In genomic region chr19:16586477-16586871, GRCh38 we compare ENCODE assay signal across 11 cellular contexts. TPM values are rescaled to one million over a fixed set of nuclear protein-coding genes. Genes with fewer than 3 reads are reported as not detected.
DNase-seq lines count a peak whose midpoint lies in the region; ATAC-seq and TF ChIP-seq lines count a peak whose summit lies in the region.
"Had no signal": no experiment of that assay in that cellular context is flagged by ENCODE, and none has a peak within 500 bp of the region (broad histone marks: within the 10 kb centered on the region; RNA-seq: fewer than 3 reads in every experiment).

No MANE protein-coding gene starts in this region.

- no peak overlapping the region for H3K23ac ChIP-seq in trophoblast cell (ENCODE audit: low read length)

- no CpG with 5 or more reads among the region's 9 CpGs for WGBS in trophoblast cell (ENCODE audit: extremely low coverage, insufficient coverage, insufficient read length)

- no peaks in the 10 kb centered on the region for H3K9me3 ChIP-seq in DND-41 (ENCODE audit: insufficient read depth, low read length, severe bottlenecking)
- no peaks in the 10 kb centered on the region for H3K9me3 ChIP-seq in KOPT-K1 (ENCODE audit: insufficient read depth, low read length, poor library complexity, severe bottlenecking)
- H3K9me3 ChIP-seq in trophoblast cell (ENCODE audit: insufficient read depth, low read depth, low read length): peaks cover 2% of the 10 kb centered on the region

- H3K27ac Mint-ChIP-seq in brain: peak overlapping the region in 3 of 5 experiments; percentile 94 to 97 (median 96)

- H3K4me3 Mint-ChIP-seq in brain: no peak overlapping the region

- H3K79me2 ChIP-seq in DND-41 (ENCODE audit: insufficient read depth, low read length) (peaks cover 90% of the 10 kb centered on the region), trophoblast cell (ENCODE audit: control insufficient read depth, insufficient read depth, low read length, poor library complexity) (peaks cover 17% of the 10 kb centered on the region)

- H2AK5ac ChIP-seq in trophoblast cell (ENCODE audit: low read length): no peak overlapping the region

- H3K14ac ChIP-seq in trophoblast cell (ENCODE audit: low read length): no peak overlapping the region

- H3K4me3 ChIP-seq in DND-41 (ENCODE audit: low read depth in 1 of 2, low read length in 2 of 2): peak overlapping the region in 1 of 2 experiments; percentile 47; a peak in 2 of 4 replicates
- no peak overlapping the region for H3K4me3 ChIP-seq in trophoblast cell (ENCODE audit: low read depth, low read length)

- no peak overlapping the region for H4K12ac ChIP-seq in trophoblast cell (ENCODE audit: low read depth, low read length)

- H2AFZ ChIP-seq in DND-41 (ENCODE audit: low read depth, low read length) (no peak overlapping the region), trophoblast cell (ENCODE audit: insufficient read depth, low read length, poor library complexity) (peak overlapping the region; percentile 13)

- TF ChIP-seq CTCF in DND-41 (IDR thresholded peaks at IDR 0.05; ENCODE audit: borderline replicate concordance, extremely low read depth, low read length, poor library complexity, severe bottlenecking) (no peak), brain (conservative IDR thresholded peaks at IDR 0.05) (no peak)

- peak; percentile 21 for DNase-seq in DND-41
- no peak for DNase-seq in trophoblast cell
- DNase-seq in globus pallidus (ENCODE audit: low spot score): no peak
- no peak for DNase-seq in mucosa of gallbladder (ENCODE audit: low spot score)
- DNase-seq in caudate nucleus (lab: John Stamatoyannopoulos, UW): no peak
- DNase-seq: DMS53, NCI-H748 treated with DMSO at 0.1 percent for 48 hours, nephron progenitor cell had no signal

- H3K36me3 ChIP-seq in DND-41 (ENCODE audit: insufficient read depth, low read length): peaks cover 12% of the 10 kb centered on the region
- peaks cover 9% of the 10 kb centered on the region; the same call in 1 of the 2 replicates for H3K36me3 ChIP-seq in KOPT-K1 (ENCODE audit: insufficient read depth, low read length)
- no peaks in the 10 kb centered on the region for H3K36me3 ChIP-seq in trophoblast cell (ENCODE audit: control insufficient read depth in 1 of 2, insufficient read depth in 2 of 2, low read length in 2 of 2)

- H3K4me2 ChIP-seq in DND-41 (ENCODE audit: insufficient read depth, low read length) (peak overlapping the region; percentile 75), trophoblast cell (ENCODE audit: low read length) (no peak overlapping the region)

- H3K4ac ChIP-seq in trophoblast cell (ENCODE audit: low read depth, low read length): peak overlapping the region; percentile 44

- H3K27ac ChIP-seq in DND-41 (ENCODE audit: low read length) (peak overlapping the region; percentile 93), KOPT-K1 (ENCODE audit: low read depth, low read length, poor library complexity, severe bottlenecking) (peak overlapping the region; percentile 65), trophoblast cell (ENCODE audit: low read depth, low read length) (no peak overlapping the region), caudate nucleus (ENCODE audit: low read depth, low read length) (no peak overlapping the region)

- H4K20me1 ChIP-seq in DND-41 (ENCODE audit: insufficient read depth, low read length): peaks cover 77% of the 10 kb centered on the region

- H3K9me3 Mint-ChIP-seq in brain: no peaks in the 10 kb centered on the region
- H3K9me3 Mint-ChIP-seq: nephron progenitor cell had no signal

- H4K8ac ChIP-seq in trophoblast cell (ENCODE audit: low read depth, low read length): no peak overlapping the region

- H3K79me1 ChIP-seq in trophoblast cell (ENCODE audit: low read length): peaks cover 2% of the 10 kb centered on the region

- peak overlapping the region; percentile 56 for H3K18ac ChIP-seq in trophoblast cell (ENCODE audit: low read length)

- H4K91ac ChIP-seq in trophoblast cell (ENCODE audit: low read depth, low read length): no peak overlapping the region

- ATAC-seq in DND-41 (ENCODE audit: insufficient read depth, low read depth): no peak
- no peak for ATAC-seq in HG02571 (IDR thresholded peaks at IDR 0.05; ENCODE audit: unreplicated experiment)

- H2BK12ac ChIP-seq in trophoblast cell (ENCODE audit: low read length): no peak overlapping the region

- H3K27me3 ChIP-seq in DND-41 (ENCODE audit: insufficient read depth, low read length, poor library complexity) (no peaks in the 10 kb centered on the region), trophoblast cell (ENCODE audit: insufficient read depth, low read length) (no peaks in the 10 kb centered on the region)

- H3K27me3 Mint-ChIP-seq in brain: no peaks in the 10 kb centered on the region

- no peaks in the 10 kb centered on the region for H3K36me3 Mint-ChIP-seq in brain

- peaks cover 94% of the 10 kb centered on the region for H3K4me1 Mint-ChIP-seq in brain

- H2BK5ac ChIP-seq in trophoblast cell (ENCODE audit: low read depth, low read length, poor library complexity): no peak overlapping the region

- H3K4me1 ChIP-seq in DND-41 (ENCODE audit: insufficient read depth, low read length): peaks cover 80% of the 10 kb centered on the region
- peaks cover 56 to 57% of the 10 kb centered on the region in 2 experiments for H3K4me1 ChIP-seq in trophoblast cell (ENCODE audit: control insufficient read depth in 1 of 2, insufficient read depth in 2 of 2, low read length in 2 of 2)

- H3K9ac ChIP-seq in DND-41 (ENCODE audit: low read depth, low read length) (peak overlapping the region; percentile 54), trophoblast cell (ENCODE audit: low read length) (no peak overlapping the region)

- H2BK120ac ChIP-seq in trophoblast cell (ENCODE audit: insufficient read depth, low read length, poor library complexity): no peak overlapping the region

RNA-seq across cellular contexts. Expression of gene SLC35E1, which starts 14.3 kb away (rescaled TPM):
- 25.9 TPM for polyA plus RNA-seq in brain (ENCODE audit: insufficient read depth, low read depth, low replicate concordance)
- 101 TPM in 2 replicates for polyA plus RNA-seq in trophoblast cell (2013)
- 43.0 TPM for total RNA-seq in mucosa of gallbladder

RNA-seq across cellular contexts. Expression of gene MED26, which starts 41.5 kb away (rescaled TPM):
- 5.6 TPM for polyA plus RNA-seq in brain (ENCODE audit: insufficient read depth, low read depth, low replicate concordance)
- polyA plus RNA-seq in trophoblast cell (2013): 10.5 and 11.2 TPM in 2 replicates
- total RNA-seq in mucosa of gallbladder: 8.3 TPM

RNA-seq across cellular contexts. Expression of gene CHERP, which starts 44.2 kb away (rescaled TPM):
- 32.9 TPM for polyA plus RNA-seq in brain (ENCODE audit: insufficient read depth, low read depth, low replicate concordance)
- polyA plus RNA-seq in trophoblast cell (2013): 48.8 and 49.6 TPM in 2 replicates
- total RNA-seq in mucosa of gallbladder: 47.3 TPM

Comparison
In these comparisons a context has a peak if more than half of its experiments do, and no peak if none do; other contexts are left out.
1. H3K27ac ChIP-seq: peak in DND-41 (single experiment) and KOPT-K1 (single experiment); none in trophoblast cell (single experiment) and caudate nucleus (single experiment).